ENCODE assay signal across 29 cellular contexts in genomic region chr2:226893206-226893605, GRCh38. TPM values are rescaled to one million over a fixed set of nuclear protein-coding genes. Genes with fewer than 3 reads are reported as not detected.
DNase-seq lines count a peak whose midpoint lies in the region; ATAC-seq and TF ChIP-seq lines count a peak whose summit lies in the region.
"Had no signal": no experiment of that assay in that cellular context is flagged by ENCODE, and none has a peak within 500 bp of the region (broad histone marks: within the 10 kb centered on the region; RNA-seq: fewer than 3 reads in every experiment).

No MANE protein-coding gene starts in this region.

- H3K36me3 ChIP-seq in SK-N-MC (ENCODE audit: insufficient read depth, low read length) (no peaks in the 10 kb centered on the region; the same call in 1 of the 2 replicates), endodermal cell (ENCODE audit: control insufficient read depth, insufficient read depth, low read length) (no peaks in the 10 kb centered on the region)
- H3K36me3 ChIP-seq: left ventricle myocardium inferior, MG63, neural progenitor cell, right atrium auricular region had no signal

- no peaks in the 10 kb centered on the region for H3K4me1 ChIP-seq in endodermal cell (ENCODE audit: control insufficient read depth, insufficient read depth, low read length)
- H3K4me1 ChIP-seq: neural progenitor cell had no signal

- H3K4me3 ChIP-seq in SK-N-MC (peak overlapping the region; percentile 3; the same call in 1 of the 2 replicates), endodermal cell (ENCODE audit: low read length) (no peak overlapping the region)
- H3K4me3 ChIP-seq: dorsolateral prefrontal cortex, esophagus squamous epithelium, left ventricle myocardium inferior, MG63, neural progenitor cell, PC-9, right atrium auricular region, tibial artery had no signal

- H3K4me3 Mint-ChIP-seq in endodermal cell: no peak overlapping the region
- H3K4me3 Mint-ChIP-seq: activated CD4-positive, alpha-beta memory T cell treated with anti-CD3 and anti-CD28 coated beads, Interleukin-2, amount 10 ng/mL, durations not matched to agents 7 days and 5 days; activated naive CD4-positive, alpha-beta T cell treated with anti-CD3 and anti-CD28 coated beads for 36 hours; activated T-helper 1 cell treated with anti-CD3 and anti-CD28 coated beads, Interleukin-12 subunit alpha, Interleukin-12 subunit beta, Interleukin-2, Interleukin-4 antibody, amounts not matched to agents 30 ng/mL and 10 ng/mL and 1 ng/mL, durations not matched to agents 14 hours and 24 hours and 36 hours; brain; CD14-positive monocyte; neural progenitor cell had no signal

- peak overlapping the region; percentile 91 for H3K27ac ChIP-seq in SK-N-MC
- no peak overlapping the region for H3K27ac ChIP-seq in endodermal cell (ENCODE audit: low read depth, low read length)
- H3K27ac ChIP-seq: dorsolateral prefrontal cortex, esophagus squamous epithelium, left ventricle myocardium inferior, neural progenitor cell, PC-9, right atrium auricular region, tibial artery had no signal

- no peak overlapping the region for H3K27ac Mint-ChIP-seq in endodermal cell
- H3K27ac Mint-ChIP-seq: activated CD4-positive, alpha-beta memory T cell treated with anti-CD3 and anti-CD28 coated beads, Interleukin-2, amount 10 ng/mL, durations not matched to agents 7 days and 5 days; activated naive CD4-positive, alpha-beta T cell treated with anti-CD3 and anti-CD28 coated beads for 36 hours; activated T-helper 1 cell treated with anti-CD3 and anti-CD28 coated beads, Interleukin-12 subunit alpha, Interleukin-12 subunit beta, Interleukin-2, Interleukin-4 antibody, amounts not matched to agents 30 ng/mL and 10 ng/mL and 1 ng/mL, durations not matched to agents 14 hours and 24 hours and 36 hours; brain; CD14-positive monocyte; neural progenitor cell had no signal

- peak overlapping the region; percentile 11 for H3K9ac ChIP-seq in SK-N-MC (ENCODE audit: insufficient read length)
- no peak overlapping the region for H3K9ac ChIP-seq in endodermal cell (ENCODE audit: extremely low read depth, low read length, poor library complexity, severe bottlenecking)
- H3K9ac ChIP-seq: neural progenitor cell had no signal

- no peak for TF ChIP-seq CTCF in endodermal cell (conservative IDR thresholded peaks at IDR 0.05)

- H3K27me3 Mint-ChIP-seq in endodermal cell (ENCODE audit: insufficient read depth): no peaks in the 10 kb centered on the region
- H3K27me3 Mint-ChIP-seq: activated CD4-positive, alpha-beta memory T cell treated with anti-CD3 and anti-CD28 coated beads, Interleukin-2, amount 10 ng/mL, durations not matched to agents 7 days and 5 days; brain had no signal

- 94 to 100% methylated on average over 1 to 4 of the region's 4 CpGs for WGBS in endodermal cell (ENCODE audit: insufficient coverage in 1 of 2, insufficient read length in 1 of 2), 2 experiments

- no peak for ATAC-seq in HG02642 (IDR thresholded peaks at IDR 0.05; ENCODE audit: poor library complexity, unreplicated experiment)

- DNase-seq in GM03348 (ENCODE audit: low spot score) (peak; percentile 26), SK-N-MC (ENCODE audit: low read depth, low spot score) (peak; percentile 24), fibroblast of the conjunctiva (ENCODE audit: low read depth) (peak; percentile 55), iPS-NIHi11 (ENCODE audit: low spot score) (no peak), CD1c-positive myeloid dendritic cell (ENCODE audit: extremely low spot score) (no peak), endodermal cell (no peak)
- DNase-seq: activated CD4-positive, alpha-beta memory T cell treated with anti-CD3 and anti-CD28 coated beads, Interleukin-2, amount 10 ng/mL, durations not matched to agents 7 days and 5 days; activated CD8-positive, alpha-beta memory T cell treated with anti-CD3 and anti-CD28 coated beads, Interleukin-2, amount 50 U/mL, for 48 hours; activated naive CD4-positive, alpha-beta T cell treated with anti-CD3 and anti-CD28 coated beads for 36 hours; Calu3; DMS79; dorsolateral prefrontal cortex; esophagus squamous epithelium; glutamatergic neuron; KG1; left ventricle myocardium inferior; MG63; NCI-H1105 treated with DMSO at 0.1 percent for 48 hours; NCI-H2081; NCI-H526 treated with DMSO at 0.1 percent for 48 hours; PC-9; Right ventricle myocardium superior; tibial artery had no signal

- H3K27me3 ChIP-seq in endodermal cell (ENCODE audit: control insufficient read depth, insufficient read depth, low read length, poor library complexity, severe bottlenecking): no peaks in the 10 kb centered on the region
- H3K27me3 ChIP-seq: dorsolateral prefrontal cortex, esophagus squamous epithelium, MG63, neural progenitor cell, right atrium auricular region, tibial artery had no signal

- H3K4me1 Mint-ChIP-seq in endodermal cell: no peaks in the 10 kb centered on the region
- H3K4me1 Mint-ChIP-seq: activated CD4-positive, alpha-beta memory T cell treated with anti-CD3 and anti-CD28 coated beads, Interleukin-2, amount 10 ng/mL, durations not matched to agents 7 days and 5 days; neural progenitor cell had no signal

- H3K9me3 Mint-ChIP-seq in endodermal cell: no peaks in the 10 kb centered on the region
- H3K9me3 Mint-ChIP-seq: activated CD4-positive, alpha-beta memory T cell treated with anti-CD3 and anti-CD28 coated beads, Interleukin-2, amount 10 ng/mL, durations not matched to agents 7 days and 5 days; activated naive CD4-positive, alpha-beta T cell treated with anti-CD3 and anti-CD28 coated beads for 36 hours; activated T-helper 1 cell treated with anti-CD3 and anti-CD28 coated beads, Interleukin-12 subunit alpha, Interleukin-12 subunit beta, Interleukin-2, Interleukin-4 antibody, amounts not matched to agents 30 ng/mL and 10 ng/mL and 1 ng/mL, durations not matched to agents 14 hours and 24 hours and 36 hours; brain; neural progenitor cell had no signal

- H3K9me3 ChIP-seq in SK-N-MC (ENCODE audit: low read depth, low read length): no peaks in the 10 kb centered on the region
- H3K9me3 ChIP-seq in endodermal cell (ENCODE audit: control insufficient read depth, low read length): no peaks in the 10 kb centered on the region
- H3K9me3 ChIP-seq: esophagus squamous epithelium, left ventricle myocardium inferior, MG63, right atrium auricular region, tibial artery had no signal

- H3K36me3 Mint-ChIP-seq in endodermal cell (ENCODE audit: low read depth): peaks cover 5% of the 10 kb centered on the region

RNA-seq across cellular contexts. Expression of gene RHBDD1, which starts 57.4 kb away (rescaled TPM):
- 10 to 100 TPM; 35.2 to 46.2 TPM for total RNA-seq in endodermal cell
- polyA plus RNA-seq in endodermal cell (2013, experiment 1 of 2): 24.5 TPM
- 19.1 TPM for polyA plus RNA-seq in endodermal cell (2013, experiment 2 of 2)

Comparison
In these comparisons a context has a peak if more than half of its experiments do, and no peak if none do; other contexts are left out.
1. DNase-seq: peak in GM03348 (single experiment), SK-N-MC (single experiment) and fibroblast of the conjunctiva (single experiment); none in iPS-NIHi11 (single experiment), CD1c-positive myeloid dendritic cell (single experiment) and endodermal cell (single experiment).